In genomic region chr6:90403489-90404381, GRCh38 we compare ENCODE assay signal across 8 cellular contexts.
DNase-seq lines count a peak whose midpoint lies in the region; ATAC-seq and TF ChIP-seq lines count a peak whose summit lies in the region.

No MANE protein-coding gene starts in this region.

- 55% methylated on average over 18 of the region's 18 CpGs for WGBS in suprapubic skin

- POLR2A ChIA-PET in BJ (lab: Charles Lee) = no interaction called here

- no peak for TF ChIP-seq EP300 in suprapubic skin (IDR thresholded peaks at IDR 0.05)

- H3K4me3 ChIP-seq in BJ (ENCODE audit: low read depth, low read length) (no peak overlapping the region), NB4 (ENCODE audit: low read depth, low read length) (peak overlapping the region; percentile 30), brain microvascular endothelial cell (ENCODE audit: low read depth, low read length) (no peak overlapping the region), lower lobe of right lung (no peak overlapping the region), suprapubic skin (no peak overlapping the region)

- H3K36me3 ChIP-seq in BJ (ENCODE audit: control insufficient read depth, insufficient read depth, low read length) = no peaks in the 10 kb centered on the region
- no peaks in the 10 kb centered on the region for H3K36me3 ChIP-seq in brain microvascular endothelial cell (replicated peaks)
- H3K36me3 ChIP-seq in lower lobe of right lung = no peaks in the 10 kb centered on the region
- H3K36me3 ChIP-seq in suprapubic skin = no peaks in the 10 kb centered on the region

- peak; percentile 26 to 56 for ATAC-seq in lower lobe of right lung

- in situ Hi-C loops in brain microvascular endothelial cell (cut with HindIII; ENCODE audit: low pct_ligation_motif_present, low sequenced_read_pairs) = no loop called here

- TF ChIP-seq POLR2A in NB4 (IDR thresholded peaks at IDR 0.05; ENCODE audit: extremely low read depth, insufficient read length) (no peak), suprapubic skin (IDR thresholded peaks at IDR 0.05) (no peak)

- H3K27ac ChIP-seq in brain microvascular endothelial cell (peak overlapping the region; percentile 32), lower lobe of right lung (no peak overlapping the region), suprapubic skin (no peak overlapping the region)

- H3K9me3 ChIP-seq in lower lobe of right lung (no peaks in the 10 kb centered on the region), suprapubic skin (no peaks in the 10 kb centered on the region)

- intact Hi-C loops in lower lobe of right lung (cut with DNase I) = no loop called here

- H3K4me1 ChIP-seq in lower lobe of right lung = peaks cover 1% of the 10 kb centered on the region
- peaks cover 5% of the 10 kb centered on the region for H3K4me1 ChIP-seq in suprapubic skin

- CTCF ChIA-PET in BJ (lab: Yijun Ruan, JAX) = interaction anchor here (0.6 to 3.5 kb wide), 5 partner anchors 10 to 414 kb away, joined by 3 to 21 read pairs (median 6); no protein-coding TSS in a partner anchor

- TF ChIP-seq CTCF in BJ (IDR thresholded peaks at IDR 0.05; ENCODE audit: insufficient read depth, low read depth, low read length) (no peak), NB4 (IDR thresholded peaks at IDR 0.05; ENCODE audit: low read depth, low read length) (no peak), brain microvascular endothelial cell (IDR thresholded peaks at IDR 0.05; ENCODE audit: low read depth, low read length, missing control alignments) (peak; percentile 28), lower lobe of right lung (IDR thresholded peaks at IDR 0.05) (no peak), suprapubic skin (IDR thresholded peaks at IDR 0.05) (no peak)

- DNase-seq in BJ (ENCODE audit: low read depth) (peak; percentile 8), NB4 (ENCODE audit: low read depth) (peak; percentile 94), brain microvascular endothelial cell (peak; percentile 91), lower lobe of right lung (no peak), cerebellar nuclear complex (lab: John Stamatoyannopoulos, UW) (no peak), SIG-M5 (lab: John Stamatoyannopoulos, UW) (no peak), NCI-H187 treated with DMSO at 0.1 percent for 48 hours (lab: John Stamatoyannopoulos, UW) (no peak), suprapubic skin (ENCODE audit: low spot score in 2 of 2) (no peak)

- H3K27me3 ChIP-seq in BJ (ENCODE audit: control insufficient read depth, insufficient read depth, low read length) (peaks cover 6% of the 10 kb centered on the region), brain microvascular endothelial cell (replicated peaks) (no peaks in the 10 kb centered on the region), lower lobe of right lung (ENCODE audit: low read depth) (no peaks in the 10 kb centered on the region), suprapubic skin (peaks cover 5% of the 10 kb centered on the region)

Comparison
In these comparisons a context has a peak if more than half of its experiments do, and no peak if none do; other contexts are left out.
1. DNase-seq: peak in BJ (single experiment), NB4 (single experiment) and brain microvascular endothelial cell (single experiment); none in lower lobe of right lung (single experiment), cerebellar nuclear complex (0 of 2), SIG-M5 (single experiment), NCI-H187 treated with DMSO at 0.1 percent for 48 hours (single experiment) and suprapubic skin (0 of 2).